Comparison of ENCODE assay signal across 15 cellular contexts in the genomic region with DNA sequence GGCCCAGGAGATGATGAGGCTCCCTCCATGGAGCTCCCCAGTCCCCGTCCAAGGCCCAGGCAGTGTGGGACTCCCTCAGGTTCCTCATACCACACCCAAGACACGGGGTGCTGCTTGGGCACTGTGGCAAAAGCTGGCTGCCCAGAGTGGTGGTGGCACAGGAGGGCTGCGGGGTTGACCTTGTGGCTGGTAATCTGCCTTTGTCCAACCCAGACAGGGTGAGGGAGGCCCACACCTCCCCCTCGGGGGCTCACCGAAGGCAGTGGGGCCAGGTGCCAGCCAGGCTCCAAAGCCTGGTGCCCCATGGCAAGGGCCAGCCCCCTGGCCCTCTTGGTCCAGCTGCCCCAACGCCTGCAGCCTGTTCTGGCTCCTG. TPM values are rescaled to one million over a fixed set of nuclear protein-coding genes. Genes with fewer than 3 reads are reported as not detected.
DNase-seq lines count a peak whose midpoint lies in the region; ATAC-seq and TF ChIP-seq lines count a peak whose summit lies in the region.
"Had no signal": no experiment of that assay in that cellular context is flagged by ENCODE, and none has a peak within 500 bp of the region (broad histone marks: within the 10 kb centered on the region; RNA-seq: fewer than 3 reads in every experiment).

No MANE protein-coding gene starts in this region.

- POLR2A ChIA-PET in PC-9 (lab: Charles Lee; ENCODE audit: unreplicated experiment), result interaction anchor here (0.5 to 0.7 kb wide), 3 partner anchors 12 to 897 kb away, joined by 3 to 4 read pairs (median 4); no protein-coding TSS in a partner anchor

- H2AFZ ChIP-seq in PC-9, result no peak overlapping the region

- no TSS peak for BruUV-seq in PC-9 (replicated peaks; lab: Mats Ljungman, UMichigan)

- H3K9me3 ChIP-seq in PC-9 (ENCODE audit: insufficient read depth, low read depth), result no peaks in the 10 kb centered on the region
- no peaks in the 10 kb centered on the region for H3K9me3 ChIP-seq in colonic mucosa
- no peaks in the 10 kb centered on the region for H3K9me3 ChIP-seq in mucosa of stomach (ENCODE audit: control insufficient read depth, low read length)
- no peaks in the 10 kb centered on the region for H3K9me3 ChIP-seq in upper lobe of right lung

- peak overlapping the region; percentile 60 for H3K4me2 ChIP-seq in PC-9

- DNase-seq in PC-9 (peak in 1 of 2 experiments; percentile 64), colonic mucosa (no peak), upper lobe of right lung (no peak), NCI-H187 (lab: John Stamatoyannopoulos, UW) (no peak), GM10266 (ENCODE audit: extremely low spot score) (no peak), COLO668 (lab: John Stamatoyannopoulos, UW; ENCODE audit: unreplicated experiment) (no peak)
- DNase-seq: activated CD4-positive, alpha-beta T cell treated with anti-CD3 and anti-CD28 coated beads, Interleukin-2, amount 50 U/mL, for 1 hour; activated T-cell treated with anti-CD3 and anti-CD28 coated beads, Interleukin-2, amount 50 U/mL, for 1 hour; C1 segment of cervical spinal cord; DND-41; effector CD8-positive, alpha-beta T cell; NCI-H1930; NCI-H524 treated with DMSO at 0.1 percent for 48 hours; retina had no signal

- CTCF ChIA-PET in PC-9 (lab: Charles Lee), result no interaction called here

- no peaks in the 10 kb centered on the region for H4K20me1 ChIP-seq in PC-9 (ENCODE audit: insufficient read depth)

- TF ChIP-seq CTCF in PC-9 (conservative IDR thresholded peaks at IDR 0.05), result no peak
- TF ChIP-seq CTCF in colonic mucosa (IDR thresholded peaks at IDR 0.05), result no peak
- no peak for TF ChIP-seq CTCF in upper lobe of right lung (IDR thresholded peaks at IDR 0.05)
- no peak for TF ChIP-seq CTCF in GM10266 (IDR thresholded peaks at IDR 0.05; ENCODE audit: control insufficient read depth, insufficient read depth, low read depth, missing control alignments)

- H3K27me3 ChIP-seq in PC-9 (ENCODE audit: insufficient read depth, low read depth), result no peaks in the 10 kb centered on the region
- H3K27me3 ChIP-seq in colonic mucosa, result no peaks in the 10 kb centered on the region
- H3K27me3 ChIP-seq in mucosa of stomach (ENCODE audit: control insufficient read depth, insufficient read depth, low read length), result no peaks in the 10 kb centered on the region
- H3K27me3 ChIP-seq in upper lobe of right lung, result no peaks in the 10 kb centered on the region

- no peaks in the 10 kb centered on the region for H3K79me2 ChIP-seq in PC-9 (ENCODE audit: low read depth)

- H3K4me3 ChIP-seq in PC-9 (no peak overlapping the region), colonic mucosa (no peak overlapping the region), mucosa of stomach (ENCODE audit: low read length) (no peak overlapping the region), upper lobe of right lung (no peak overlapping the region)

- H3K9me2 ChIP-seq in PC-9 (ENCODE audit: insufficient read depth), result no peaks in the 10 kb centered on the region

- intact Hi-C loops in PC-9 (cut with micrococcal nuclease; ENCODE audit: unreplicated experiment) (loop anchor here (1.0 to 2.0 kb wide), 2 partner anchors 10 to 17 kb away; a partner anchor contains a TSS), colonic mucosa (cut with DNase I) (no loop called here), upper lobe of right lung (cut with DNase I) (no loop called here)

- H3K27ac ChIP-seq in PC-9 (peak overlapping the region; percentile 78), colonic mucosa (peak overlapping the region; percentile 95), upper lobe of right lung (peak overlapping the region; percentile 70)

- peak; percentile 4 for ATAC-seq in upper lobe of right lung

- peaks cover 33% of the 10 kb centered on the region for H3K4me1 ChIP-seq in PC-9 (replicated peaks; ENCODE audit: insufficient read depth)
- peaks cover 27% of the 10 kb centered on the region for H3K4me1 ChIP-seq in colonic mucosa
- peaks cover 40% of the 10 kb centered on the region for H3K4me1 ChIP-seq in mucosa of stomach (ENCODE audit: control insufficient read depth, insufficient read depth, low read length)
- H3K4me1 ChIP-seq in upper lobe of right lung, result peaks cover 4% of the 10 kb centered on the region

- H3K36me3 ChIP-seq in PC-9 (ENCODE audit: low read depth), result no peaks in the 10 kb centered on the region
- H3K36me3 ChIP-seq in colonic mucosa, result no peaks in the 10 kb centered on the region
- no peaks in the 10 kb centered on the region for H3K36me3 ChIP-seq in mucosa of stomach (ENCODE audit: control insufficient read depth, insufficient read depth, low read length)
- H3K36me3 ChIP-seq in upper lobe of right lung, result no peaks in the 10 kb centered on the region

- peaks cover 17% of the 10 kb centered on the region; the same call in 1 of the 2 replicates for H3F3A ChIP-seq in PC-9 (ENCODE audit: insufficient read depth, low read depth)

- H3K9ac ChIP-seq in colonic mucosa (ENCODE audit: low read depth in 2 of 2, low read length in 2 of 2) (peak overlapping the region; percentile 60 to 88), mucosa of stomach (ENCODE audit: low read length) (peak overlapping the region; percentile 69)

RNA-seq across cellular contexts. Expression of a gene that starts 17.2 kb away (rescaled TPM):
- 10.7 and 14.1 TPM in 2 replicates for total RNA-seq in PC-9 (2021)
- total RNA-seq in colonic mucosa, result 10 to 100 TPM; 31.6 to 41.6 TPM
- total RNA-seq in upper lobe of right lung, result 15.5 TPM

RNA-seq across cellular contexts. Expression of a gene that starts 26.4 kb away (rescaled TPM):
- total RNA-seq in PC-9 (2021) (5.1 and 7.6 TPM in 2 replicates), colonic mucosa (10 to 100 TPM; 10.9 to 18.2 TPM), upper lobe of right lung (42.1 TPM)
